In the genomic region with DNA sequence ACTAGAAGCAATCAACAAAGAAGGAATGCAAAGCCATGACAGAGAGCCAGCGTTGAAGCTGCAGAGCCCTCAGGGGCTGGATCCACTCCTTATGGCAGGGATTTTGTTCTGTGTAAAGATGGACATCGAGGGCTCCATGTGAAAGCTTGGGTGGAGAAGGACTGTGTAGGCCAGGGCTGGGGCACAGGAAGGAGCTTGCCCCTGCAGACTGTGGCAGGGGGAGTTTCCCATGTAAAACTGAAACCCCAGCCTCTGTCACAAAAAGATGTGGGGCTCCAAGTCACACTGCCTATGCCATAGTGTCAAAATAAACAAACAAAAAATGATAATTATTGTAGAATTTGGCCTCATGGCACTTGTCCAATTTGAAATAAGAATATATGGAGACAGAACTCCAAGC, we compare ENCODE assay signal across 15 cellular contexts.
DNase-seq lines count a peak whose midpoint lies in the region; ATAC-seq and TF ChIP-seq lines count a peak whose summit lies in the region.
"Had no signal": no experiment of that assay in that cellular context is flagged by ENCODE, and none has a peak within 500 bp of the region (broad histone marks: within the 10 kb centered on the region; RNA-seq: fewer than 3 reads in every experiment).

No MANE protein-coding gene starts in this region.

- dilution Hi-C loops in IMR-90 (cut with HindIII; ENCODE audit: low sequenced_read_pairs, unreplicated experiment), result no loop called here

- no peaks in the 10 kb centered on the region for H3K79me1 ChIP-seq in IMR-90 (ENCODE audit: low read depth in 1 of 2, low read length in 2 of 2)

- no peak for TF ChIP-seq CTCF in DND-41 (IDR thresholded peaks at IDR 0.05; ENCODE audit: borderline replicate concordance, extremely low read depth, low read length, poor library complexity, severe bottlenecking)
- TF ChIP-seq CTCF in IMR-90 (conservative IDR thresholded peaks at IDR 0.05; ENCODE audit: low read depth, low read length), result no peak
- TF ChIP-seq CTCF in foreskin fibroblast (IDR thresholded peaks at IDR 0.05; ENCODE audit: low read depth, low read length), result no peak
- TF ChIP-seq CTCF in GM20000 (IDR thresholded peaks at IDR 0.05; ENCODE audit: extremely low read depth, missing control alignments), result no peak
- TF ChIP-seq CTCF in hepatocyte (IDR thresholded peaks at IDR 0.05; ENCODE audit: poor library complexity), result no peak

- H3K27me3 ChIP-seq in DND-41 (ENCODE audit: insufficient read depth, low read length, poor library complexity) (no peaks in the 10 kb centered on the region), IMR-90 (ENCODE audit: control insufficient read depth, insufficient read depth, low read length) (peaks cover 2% of the 10 kb centered on the region; the same call in 1 of the 2 replicates), hepatocyte (no peaks in the 10 kb centered on the region)
- H3K27me3 ChIP-seq: SJSA1, upper lobe of left lung had no signal

- H3K36me3 ChIP-seq in DND-41 (ENCODE audit: insufficient read depth, low read length), result no peaks in the 10 kb centered on the region
- H3K36me3 ChIP-seq in IMR-90 (ENCODE audit: control insufficient read depth, insufficient read depth, low read length), result no peaks in the 10 kb centered on the region
- no peaks in the 10 kb centered on the region for H3K36me3 ChIP-seq in hepatocyte (replicated peaks; ENCODE audit: insufficient read depth, low read depth)
- H3K36me3 ChIP-seq: SJSA1, upper lobe of left lung had no signal

- no peak overlapping the region for H2BK15ac ChIP-seq in IMR-90 (ENCODE audit: low read depth, low read length)

- POLR2A ChIA-PET in IMR-90 (lab: Charles Lee; ENCODE audit: unreplicated experiment), result no interaction called here

- BruUV-seq in IMR-90 (replicated peaks; lab: Mats Ljungman, UMichigan), result no TSS peak

- H4K5ac ChIP-seq in IMR-90 (ENCODE audit: low read depth, low read length), result peak overlapping the region; percentile 59; the same call in 1 of the 2 replicates

- no peak overlapping the region for H2BK20ac ChIP-seq in IMR-90 (ENCODE audit: low read depth, low read length)

- peak overlapping the region; percentile 20; the same call in 1 of the 2 replicates for H3K18ac ChIP-seq in IMR-90 (ENCODE audit: low read depth, low read length)

- H3K9me1 ChIP-seq in IMR-90 (ENCODE audit: insufficient read depth, low read length), result no peaks in the 10 kb centered on the region

- in situ Hi-C loops in IMR-90 (cut with MboI; ENCODE audit: low sequenced_read_pairs), result loop anchor here (10.0 to 25.0 kb wide), 2 partner anchors 403 to 665 kb away; no protein-coding TSS in a partner anchor

- DNase-seq in DND-41 (peak; percentile 48), IMR-90 (no peak), foreskin fibroblast (no peak), GM20000 (ENCODE audit: low spot score) (no peak), germinal center (ENCODE audit: low spot score) (no peak), hepatocyte (ENCODE audit: low spot score) (no peak)
- DNase-seq: activated CD4-positive, alpha-beta T cell treated with anti-CD3 and anti-CD28 coated beads for 48 hours; effector memory CD4-positive, alpha-beta T cell; Karpas-422; NCI-H510A; retina; upper lobe of left lung had no signal

- peak overlapping the region; percentile 76 for H3K27ac ChIP-seq in DND-41 (ENCODE audit: low read length)
- peak overlapping the region; percentile 30; the same call in 1 of the 2 replicates for H3K27ac ChIP-seq in IMR-90 (ENCODE audit: insufficient read depth, low read length)
- no peak overlapping the region for H3K27ac ChIP-seq in hepatocyte
- H3K27ac ChIP-seq: SJSA1 had no signal

- no peak for TF ChIP-seq POLR2A in IMR-90 (IDR thresholded peaks at IDR 0.05; ENCODE audit: low read depth, low read length)

- no peak overlapping the region for H3K4ac ChIP-seq in IMR-90 (ENCODE audit: low read depth, low read length)

- TF ChIP-seq RAD21 in IMR-90 (IDR thresholded peaks at IDR 0.05; ENCODE audit: low read length), result no peak

- no peak overlapping the region for H2BK120ac ChIP-seq in IMR-90 (ENCODE audit: low read depth, low read length)

- no peak overlapping the region for H3K56ac ChIP-seq in IMR-90 (ENCODE audit: extremely low read depth, insufficient read depth, low read length)

- H4K91ac ChIP-seq in IMR-90 (ENCODE audit: insufficient read depth, low read depth, low read length), result no peak overlapping the region

- H4K20me1 ChIP-seq in DND-41 (ENCODE audit: insufficient read depth, low read length), result no peaks in the 10 kb centered on the region
- no peaks in the 10 kb centered on the region for H4K20me1 ChIP-seq in IMR-90 (ENCODE audit: insufficient read depth, low read length)
- no peaks in the 10 kb centered on the region for H4K20me1 ChIP-seq in hepatocyte (ENCODE audit: insufficient read depth, poor library complexity, severe bottlenecking)

- H3K9ac ChIP-seq in DND-41 (ENCODE audit: low read depth, low read length), result peak overlapping the region; percentile 2; the same call in 1 of the 2 replicates
- no peak overlapping the region for H3K9ac ChIP-seq in IMR-90 (ENCODE audit: low read depth, low read length)

- H2AFZ ChIP-seq in DND-41 (ENCODE audit: low read depth, low read length) (no peak overlapping the region; the same call in 1 of the 2 replicates), IMR-90 (replicated peaks; ENCODE audit: low read length, poor library complexity) (no peak overlapping the region), hepatocyte (no peak overlapping the region)

- H2BK5ac ChIP-seq in IMR-90 (ENCODE audit: low read depth, low read length, poor library complexity, severe bottlenecking), result no peak overlapping the region

- ATAC-seq in DND-41 (ENCODE audit: insufficient read depth, low read depth) (peak; percentile 58), GM19395 (IDR thresholded peaks at IDR 0.05; ENCODE audit: unreplicated experiment) (peak; percentile 74), HG02870 (IDR thresholded peaks at IDR 0.05; ENCODE audit: unreplicated experiment) (peak; percentile 61), IMR-90 (ENCODE audit: low read depth) (0 out of 2 replicates have a peak, but pooled peaks have one; percentile 13)

- no peak overlapping the region for H3K14ac ChIP-seq in IMR-90 (replicated peaks; ENCODE audit: low read depth, low read length)

- H3K4me2 ChIP-seq in DND-41 (ENCODE audit: insufficient read depth, low read length) (peak overlapping the region; percentile 13; the same call in 1 of the 2 replicates), IMR-90 (ENCODE audit: low read depth, low read length) (no peak overlapping the region), hepatocyte (no peak overlapping the region)

- no peaks in the 10 kb centered on the region for H3K79me2 ChIP-seq in DND-41 (ENCODE audit: insufficient read depth, low read length)
- no peaks in the 10 kb centered on the region for H3K79me2 ChIP-seq in hepatocyte

- no peak overlapping the region for H3K23ac ChIP-seq in IMR-90 (ENCODE audit: low read depth, low read length)

- no peak overlapping the region for H2AK9ac ChIP-seq in IMR-90 (replicated peaks; ENCODE audit: low read depth, low read length, poor library complexity)

- H3K9me2 ChIP-seq in hepatocyte (replicated peaks; ENCODE audit: insufficient read depth), result no peaks in the 10 kb centered on the region

- H3K4me3 ChIP-seq in DND-41 (ENCODE audit: low read depth in 1 of 2, low read length in 2 of 2) (no peak overlapping the region), IMR-90 (ENCODE audit: insufficient read depth, low read depth, low read length) (no peak overlapping the region), foreskin fibroblast (ENCODE audit: low read depth in 1 of 2, low read length in 2 of 2) (no peak overlapping the region), hepatocyte (no peak overlapping the region)
- H3K4me3 ChIP-seq: SJSA1, upper lobe of left lung had no signal

- H4K8ac ChIP-seq in IMR-90 (ENCODE audit: low read depth in 2 of 2, low read length in 2 of 2), result no peak overlapping the region

- peaks cover 70% of the 10 kb centered on the region for H3K4me1 ChIP-seq in DND-41 (ENCODE audit: insufficient read depth, low read length)
- H3K4me1 ChIP-seq in IMR-90 (ENCODE audit: control insufficient read depth, insufficient read depth, low read length), result peaks cover 6% of the 10 kb centered on the region
- H3K4me1 ChIP-seq in hepatocyte (ENCODE audit: insufficient read depth), result no peaks in the 10 kb centered on the region
- H3K4me1 ChIP-seq: upper lobe of left lung had no signal

- H3K9me3 ChIP-seq in DND-41 (ENCODE audit: insufficient read depth, low read length, severe bottlenecking), result peaks cover 5% of the 10 kb centered on the region
- H3K9me3 ChIP-seq in IMR-90 (ENCODE audit: control insufficient read depth, insufficient read depth, low read length), result peaks cover 3% of the 10 kb centered on the region
- no peaks in the 10 kb centered on the region for H3K9me3 ChIP-seq in hepatocyte (ENCODE audit: low read depth)

- WGBS in IMR-90 (ENCODE audit: extremely low coverage in 2 of 2, insufficient read length in 1 of 2), 2 experiments, result 57% methylated on average over 1 of the region's 2 CpGs; no CpG with 5 or more reads in 1 of the 2 experiments
- 83% methylated on average over 2 of the region's 2 CpGs for whole genome bisulfite sequencing in hepatocyte (ENCODE audit: low lambda C conversion rate, missing lambda C conversion rate)

- no peak overlapping the region for H2AK5ac ChIP-seq in IMR-90 (ENCODE audit: low read depth, low read length)

- intact Hi-C loops in IMR-90 (cut with micrococcal nuclease), result no loop called here

- CTCF ChIA-PET in IMR-90 (lab: Yijun Ruan, JAX), result no interaction called here

TF ChIP-seq in IMR-90, 13 proteins besides CTCF, POLR2A, EP300 and RAD21:
- TF ChIP-seq, protein P1, sequence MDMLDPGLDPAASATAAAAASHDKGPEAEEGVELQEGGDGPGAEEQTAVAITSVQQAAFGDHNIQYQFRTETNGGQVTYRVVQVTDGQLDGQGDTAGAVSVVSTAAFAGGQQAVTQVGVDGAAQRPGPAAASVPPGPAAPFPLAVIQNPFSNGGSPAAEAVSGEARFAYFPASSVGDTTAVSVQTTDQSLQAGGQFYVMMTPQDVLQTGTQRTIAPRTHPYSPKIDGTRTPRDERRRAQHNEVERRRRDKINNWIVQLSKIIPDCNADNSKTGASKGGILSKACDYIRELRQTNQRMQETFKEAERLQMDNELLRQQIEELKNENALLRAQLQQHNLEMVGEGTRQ (IDR thresholded peaks at IDR 0.05; ENCODE audit: low read depth, low read length), result no peak
- TF ChIP-seq CEBPB (IDR thresholded peaks at IDR 0.05; ENCODE audit: low read depth, low read length) (no peak), RCOR1 (IDR thresholded peaks at IDR 0.05; ENCODE audit: insufficient replicate concordance, low read length) (no peak)

Comparison
In these comparisons a context has a peak if more than half of its experiments do, and no peak if none do; other contexts are left out.
1. ATAC-seq: peak in every context shown above with its lines; median percentile 74 in GM19395; 61 in HG02870; 58 in DND-41; 13 in IMR-90.